19 cellular contexts compared by ENCODE assay signal in genomic region chr17:1745513-1746020, GRCh38. TPM values are rescaled to one million over a fixed set of nuclear protein-coding genes. Genes with fewer than 3 reads are reported as not detected.
DNase-seq lines count a peak whose midpoint lies in the region; ATAC-seq, FAIRE-seq and TF ChIP-seq lines count a peak whose summit lies in the region.
"Had no signal": no experiment of that assay in that cellular context is flagged by ENCODE, and none has a peak within 500 bp of the region (broad histone marks: within the 10 kb centered on the region; RNA-seq: fewer than 3 reads in every experiment).

No MANE protein-coding gene starts in this region.

- H3K9me3 ChIP-seq in Karpas-422 (ENCODE audit: low read length) (no peaks in the 10 kb centered on the region), right lobe of liver (no peaks in the 10 kb centered on the region), prostate gland (no peaks in the 10 kb centered on the region)

- H3K4me3 ChIP-seq in Karpas-422 (ENCODE audit: low read length) (no peak overlapping the region), right lobe of liver (peak overlapping the region; percentile 66 to 84 (median 79)), prostate gland (no peak overlapping the region)
- H3K4me3 ChIP-seq: GM23248 had no signal

- ATAC-seq in right lobe of liver (peak; percentile 3 to 11 (median 8)), GM18909 (IDR thresholded peaks at IDR 0.05; ENCODE audit: poor library complexity, unreplicated experiment) (no peak)
- no peak for ATAC-seq in stimulated activated naive B cell treated with anti-CD40 and anti-IgM and Interleukin-4, amounts not matched to agents 10 μg/mL and 1 μg/mL and 100 μg/mL, for 72 hours (replicated peaks)
- ATAC-seq: CD8-positive, alpha-beta T cell had no signal

- H3K36me3 ChIP-seq in Karpas-422 (ENCODE audit: insufficient read depth, low read length) (no peaks in the 10 kb centered on the region), right lobe of liver (peaks cover 0 to 43% (median 14%) of the 10 kb centered on the region in 4 donors), prostate gland (no peaks in the 10 kb centered on the region)

- intact Hi-C loops in right lobe of liver (cut with DNase I) (no loop called here), prostate gland (cut with DNase I) (no loop called here)

- TF ChIP-seq POLR2A in right lobe of liver (IDR thresholded peaks at IDR 0.05): no peak
- TF ChIP-seq POLR2A in prostate gland (IDR thresholded peaks at IDR 0.05): no peak

- peaks cover 3% of the 10 kb centered on the region; the same call in 1 of the 2 replicates for H3K4me1 ChIP-seq in Karpas-422 (ENCODE audit: low read length)
- peaks cover 0 to 51% (median 17%) of the 10 kb centered on the region in 4 donors for H3K4me1 ChIP-seq in right lobe of liver
- H3K4me1 ChIP-seq in prostate gland (replicated peaks): no peaks in the 10 kb centered on the region

- H3K27ac Mint-ChIP-seq in stimulated activated naive B cell treated with anti-CD40 and anti-IgM and Interleukin-4, amounts not matched to agents 10 μg/mL and 1 μg/mL and 100 μg/mL, for 72 hours: no peak overlapping the region
- H3K27ac Mint-ChIP-seq: CD8-positive, alpha-beta T cell had no signal

- no peaks in the 10 kb centered on the region for H3K9me2 ChIP-seq in Karpas-422 (replicated peaks; ENCODE audit: insufficient read depth, low read length)

- no peaks in the 10 kb centered on the region for H3K9me3 Mint-ChIP-seq in stimulated activated naive B cell treated with anti-CD40 and anti-IgM and Interleukin-4, amounts not matched to agents 10 μg/mL and 1 μg/mL and 100 μg/mL, for 72 hours
- H3K9me3 Mint-ChIP-seq: CD8-positive, alpha-beta T cell had no signal

- 30% methylated on average over 2 of the region's 12 CpGs for WGBS in right lobe of liver (ENCODE audit: insufficient coverage, low coverage, low lambda C conversion rate, missing lambda C conversion rate)
- WGBS in prostate gland: 97% methylated on average over 12 of the region's 12 CpGs

- H3K36me3 Mint-ChIP-seq in stimulated activated naive B cell treated with anti-CD40 and anti-IgM and Interleukin-4, amounts not matched to agents 10 μg/mL and 1 μg/mL and 100 μg/mL, for 72 hours: no peaks in the 10 kb centered on the region
- H3K36me3 Mint-ChIP-seq: CD14-positive monocyte; CD8-positive, alpha-beta T cell had no signal

- no peak for FAIRE-seq in HTR-8/SVneo (lab: Jason Lieb, UNC)
- FAIRE-seq: D721Med, G401.6, GM12892 had no signal

- peak; percentile 39 for DNase-seq in Karpas-422
- DNase-seq in ecto neural progenitor cell (ENCODE audit: low spot score): peak; percentile 54
- DNase-seq in right lobe of liver: peak in 2 of 3 donors; percentile 60 to 65
- DNase-seq in prostate gland (ENCODE audit: low spot score): no peak
- DNase-seq in stimulated activated naive B cell treated with anti-CD40 and anti-IgM and Interleukin-4, amounts not matched to agents 10 μg/mL and 1 μg/mL and 100 μg/mL, for 72 hours: no peak
- DNase-seq in HTR-8/SVneo (ENCODE audit: insufficient read length, low spot score): no peak
- DNase-seq: CD8-positive, alpha-beta T cell; COR-L47; DMS153; DMS79 treated with DMSO at 0.1 percent for 48 hours; EL; GM23248; IMR-90 had no signal

- no peak overlapping the region for H3K4me3 Mint-ChIP-seq in stimulated activated naive B cell treated with anti-CD40 and anti-IgM and Interleukin-4, amounts not matched to agents 10 μg/mL and 1 μg/mL and 100 μg/mL, for 72 hours
- H3K4me3 Mint-ChIP-seq: CD14-positive monocyte; CD8-positive, alpha-beta T cell had no signal

- TF ChIP-seq CTCF in right lobe of liver (IDR thresholded peaks at IDR 0.05): no peak
- TF ChIP-seq CTCF in prostate gland (IDR thresholded peaks at IDR 0.05): no peak

- no peaks in the 10 kb centered on the region for H3K79me2 ChIP-seq in Karpas-422 (ENCODE audit: low read length)

- H3K27ac ChIP-seq in Karpas-422 (ENCODE audit: low read length) (no peak overlapping the region), right lobe of liver (peak overlapping the region in 2 of 3 donors; percentile 26 to 49), prostate gland (peak overlapping the region; percentile 62 to 85)
- H3K27ac ChIP-seq: GM23248, HL-60 had no signal

- H3K27me3 Mint-ChIP-seq in stimulated activated naive B cell treated with anti-CD40 and anti-IgM and Interleukin-4, amounts not matched to agents 10 μg/mL and 1 μg/mL and 100 μg/mL, for 72 hours: no peaks in the 10 kb centered on the region

- H4K20me1 ChIP-seq in Karpas-422 (ENCODE audit: insufficient read depth, low read depth, low read length): no peaks in the 10 kb centered on the region

- H3K4me2 ChIP-seq in Karpas-422 (ENCODE audit: low read depth, low read length, poor library complexity, severe bottlenecking): no peak overlapping the region

- no peak overlapping the region for H3K9ac ChIP-seq in Karpas-422 (ENCODE audit: low read length)
- H3K9ac ChIP-seq: GM23248 had no signal

- H2AFZ ChIP-seq in Karpas-422 (ENCODE audit: low read length): no peak overlapping the region
- H2AFZ ChIP-seq: GM23248 had no signal

- H3K27me3 ChIP-seq in Karpas-422 (ENCODE audit: low read length) (no peaks in the 10 kb centered on the region), right lobe of liver (no peaks in the 10 kb centered on the region), prostate gland (replicated peaks; ENCODE audit: insufficient read depth) (no peaks in the 10 kb centered on the region)

- no peaks in the 10 kb centered on the region for H3K4me1 Mint-ChIP-seq in stimulated activated naive B cell treated with anti-CD40 and anti-IgM and Interleukin-4, amounts not matched to agents 10 μg/mL and 1 μg/mL and 100 μg/mL, for 72 hours
- H3K4me1 Mint-ChIP-seq: CD14-positive monocyte had no signal

RNA-seq across cellular contexts. Expression of gene SERPINF2, which starts 2.9 kb away (rescaled TPM):
- total RNA-seq in Karpas-422 (2014; rRNA removed; shearing (Covaris generic); ENCODE audit: low replicate concordance): 0.19 and 0.32 TPM in 2 replicates
- total RNA-seq in right lobe of liver: 1,000 to 10,000 TPM; 1,040 to 1,391 (median 1,137) TPM
- total RNA-seq in prostate gland: 10 to 100 TPM; 30.4 to 56.1 TPM
- total RNA-seq: GM23248, IMR-90 had no signal

RNA-seq across cellular contexts. Expression of gene SERPINF1, which starts 16.3 kb away (rescaled TPM):
- total RNA-seq in Karpas-422 (2014; rRNA removed; shearing (Covaris generic); ENCODE audit: low replicate concordance): 45.5 and 62.2 TPM in 2 replicates
- 1,000 to 10,000 TPM in 2 of 6 experiments, 100 to 1,000 TPM in 4; 621 to 1,110 (median 800) TPM for total RNA-seq in right lobe of liver
- 1,000 to 10,000 TPM in 1 of 2 donors, 100 to 1,000 TPM in 1; 119 to 2,127 TPM for total RNA-seq in prostate gland

RNA-seq across cellular contexts. Expression of gene WDR81, which starts 21.1 kb away (rescaled TPM):
- total RNA-seq in Karpas-422 (2014; rRNA removed; shearing (Covaris generic); ENCODE audit: low replicate concordance): 11.7 and 28.9 TPM in 2 replicates
- total RNA-seq in right lobe of liver (10 to 100 TPM; 23.0 to 27.2 (median 23.9) TPM), prostate gland (10 to 100 TPM; 39.2 to 72.9 TPM)

RNA-seq across cellular contexts. Expression of gene TLCD2, which starts 35.4 kb away (rescaled TPM):
- not detected in 2 replicates for total RNA-seq in Karpas-422 (2014; rRNA removed; shearing (Covaris generic); ENCODE audit: low replicate concordance)
- total RNA-seq in right lobe of liver (10 to 100 TPM in 1 of 6 experiments, 1 to 10 TPM in 5; 2.5 to 17.7 (median 3.7) TPM), prostate gland (1 to 10 TPM; 2.3 TPM)

Comparison
In these comparisons a context has a peak if more than half of its experiments do, and no peak if none do; other contexts are left out.
1. DNase-seq: peak in Karpas-422 (single experiment), ecto neural progenitor cell (single experiment) and right lobe of liver (2 of 3); none in prostate gland (single experiment), stimulated activated naive B cell treated with anti-CD40 and anti-IgM and Interleukin-4, amounts not matched to agents 10 μg/mL and 1 μg/mL and 100 μg/mL, for 72 hours (single experiment) and HTR-8/SVneo (single experiment).
2. H3K4me3 ChIP-seq: peak in right lobe of liver (3 of 3); none in Karpas-422 (single experiment) and prostate gland (0 of 2).
3. ATAC-seq: peak in right lobe of liver (4 of 4); none in stimulated activated naive B cell treated with anti-CD40 and anti-IgM and Interleukin-4, amounts not matched to agents 10 μg/mL and 1 μg/mL and 100 μg/mL, for 72 hours (0 of 2) and GM18909 (single experiment).
4. RNA of gene SERPINF2, which starts 2.9 kb away (total RNA-seq): 1,040 to 1,391 TPM in right lobe of liver and 30.4 to 56.1 TPM in prostate gland; 0.19 to 0.32 TPM in Karpas-422; every median in the first group is over 10 times any median in the second.